Comparison of ENCODE assay signal across 8 cellular contexts in the genomic region with DNA sequence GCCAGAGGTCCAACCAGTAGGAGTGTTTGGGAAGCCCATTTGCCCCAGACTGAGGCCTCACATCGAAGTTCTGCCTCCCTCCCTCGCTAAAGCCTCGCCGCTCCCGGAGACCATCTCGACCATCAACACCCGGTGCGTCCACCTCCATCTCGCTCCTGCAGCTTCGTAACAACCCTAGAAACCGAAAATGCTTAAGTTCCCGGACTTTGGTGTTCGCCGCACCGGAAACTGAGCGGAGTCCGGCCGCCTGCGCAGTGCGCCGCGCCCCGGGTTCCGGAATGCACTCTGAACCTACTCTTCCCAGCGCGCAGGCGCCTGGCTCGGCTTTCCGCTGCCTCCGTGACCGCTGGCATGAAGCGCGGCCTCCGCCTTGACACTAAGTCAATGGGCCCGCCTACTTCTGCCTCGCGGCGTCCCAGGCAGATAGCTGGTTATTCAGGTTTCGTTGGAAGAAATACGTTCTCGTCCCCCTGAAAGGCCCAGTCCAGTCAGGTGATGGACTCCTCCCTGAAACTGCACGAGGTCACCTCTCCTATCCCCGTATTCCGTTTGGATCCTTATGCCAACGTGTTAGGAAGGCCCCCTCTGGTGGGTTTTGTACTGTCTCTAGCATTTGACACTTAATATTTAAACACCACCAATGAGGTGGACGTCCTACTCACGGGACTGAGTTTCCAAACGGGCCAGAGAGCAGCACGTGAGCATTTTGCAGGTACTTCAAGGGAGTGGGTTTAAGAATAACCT. TPM values are rescaled to one million over a fixed set of nuclear protein-coding genes. Genes with fewer than 3 reads are reported as not detected.
DNase-seq lines count a peak whose midpoint lies in the region; ATAC-seq, FAIRE-seq and TF ChIP-seq lines count a peak whose summit lies in the region.

No MANE protein-coding gene starts in this region.

- TF ChIP-seq POLR2A in upper lobe of left lung (IDR thresholded peaks at IDR 0.05), result peak in 3 of 4 donors; percentile 85 to 92 (median 86)

- H3K56ac ChIP-seq in H9 (ENCODE audit: insufficient read length, low read depth, low read length), result no peak overlapping the region

- H3K27me3 Mint-ChIP-seq in H9 (ENCODE audit: low read depth), result 0 out of 2 replicates have a peak, but pooled peaks cover 3% of the 10 kb centered on the region

- H3T11ph ChIP-seq in H9 (ENCODE audit: low read length), result no peak overlapping the region

- WGBS in H9 (ENCODE audit: extremely low coverage, insufficient read length, low lambda C conversion rate), result no CpG with 5 or more reads among the region's 49 CpGs
- WGBS in trophoblast cell (ENCODE audit: extremely low coverage, insufficient coverage, insufficient read length), result no CpG with 5 or more reads among the region's 49 CpGs
- WGBS in upper lobe of left lung, 2 donors, result 0 to 1% methylated on average over 5 to 49 of the region's 49 CpGs

- peaks cover 17 to 32% (median 30%) of the 10 kb centered on the region in 3 experiments; a peak in 6 of 7 replicates for H3K36me3 Mint-ChIP-seq in H9 (ENCODE audit: insufficient read depth in 1 of 3, low read depth in 3 of 3)

- no peak overlapping the region for H2BK15ac ChIP-seq in H9 (ENCODE audit: low read depth, low read length)

- H4K91ac ChIP-seq in H9 (ENCODE audit: insufficient read length, low read depth, low read length), result no peak overlapping the region
- peak overlapping the region; percentile 92 for H4K91ac ChIP-seq in trophoblast cell (ENCODE audit: low read depth, low read length)

- no peaks in the 10 kb centered on the region for H3K9me3 ChIP-seq in H9 (ENCODE audit: control insufficient read depth, low read depth, low read length)
- peaks cover 2% of the 10 kb centered on the region for H3K9me3 ChIP-seq in trophoblast cell (ENCODE audit: insufficient read depth, low read depth, low read length)
- no peaks in the 10 kb centered on the region for H3K9me3 ChIP-seq in upper lobe of left lung

- H3K27ac ChIP-seq in H9 (ENCODE audit: insufficient read length, low read depth, low read length) (peak overlapping the region; percentile 71), trophoblast cell (ENCODE audit: low read depth, low read length) (peak overlapping the region; percentile 87), upper lobe of left lung (peak overlapping the region; percentile 92 to 96 (median 94))

- H3K79me1 ChIP-seq in H9 (ENCODE audit: insufficient read depth, low read depth, low read length, poor library complexity, severe bottlenecking) (no peaks in the 10 kb centered on the region), trophoblast cell (ENCODE audit: low read length) (peaks cover 7% of the 10 kb centered on the region)

- peaks cover 3 to 6% of the 10 kb centered on the region in 2 experiments for H3K36me3 ChIP-seq in trophoblast cell (ENCODE audit: control insufficient read depth in 1 of 2, insufficient read depth in 2 of 2, low read length in 2 of 2)
- H3K36me3 ChIP-seq in upper lobe of left lung, result peaks cover 0 to 20% (median 4%) of the 10 kb centered on the region in 4 donors

- H2BK5ac ChIP-seq in H9 (ENCODE audit: insufficient read length, low read length) (no peak overlapping the region), trophoblast cell (ENCODE audit: low read depth, low read length, poor library complexity) (peak overlapping the region; percentile 86)

- H3K4me3 Mint-ChIP-seq in H9, result peak overlapping the region; percentile 93 to 97

- H3K9ac ChIP-seq in H9 (ENCODE audit: extremely low read depth, insufficient read length, low read length) (peak overlapping the region; percentile 93), trophoblast cell (ENCODE audit: low read length) (peak overlapping the region; percentile 71)

- H2AK5ac ChIP-seq in H9 (ENCODE audit: insufficient read length, low read length), result no peak overlapping the region
- no peak overlapping the region for H2AK5ac ChIP-seq in trophoblast cell (ENCODE audit: low read length)

- H2BK20ac ChIP-seq in H9 (ENCODE audit: low read depth, low read length, poor library complexity, severe bottlenecking), result no peak overlapping the region

- H3K18ac ChIP-seq in H9 (ENCODE audit: insufficient read length, low read depth, low read length) (peak overlapping the region; percentile 43), trophoblast cell (ENCODE audit: low read length) (peak overlapping the region; percentile 99)

- H4K20me1 ChIP-seq in H9 (ENCODE audit: control insufficient read depth, insufficient read depth, insufficient read length), result no peaks in the 10 kb centered on the region

- peaks cover 25 to 28% of the 10 kb centered on the region in 2 experiments for H3K4me1 Mint-ChIP-seq in H9

- H3K23me2 ChIP-seq in H9 (ENCODE audit: insufficient read length, low read depth, low read length, poor library complexity, severe bottlenecking), result peaks cover 11% of the 10 kb centered on the region

- peak overlapping the region; percentile 90 for H4K12ac ChIP-seq in trophoblast cell (ENCODE audit: low read depth, low read length)

- H3K4ac ChIP-seq in H9 (ENCODE audit: low read depth, low read length) (no peak overlapping the region), trophoblast cell (ENCODE audit: low read depth, low read length) (peak overlapping the region; percentile 92)

- H2BK120ac ChIP-seq in H9 (ENCODE audit: low read depth, low read length, poor library complexity, severe bottlenecking) (no peak overlapping the region), trophoblast cell (ENCODE audit: insufficient read depth, low read length, poor library complexity) (peak overlapping the region; percentile 91)

- peak overlapping the region; percentile 96 for H3K4me2 ChIP-seq in H9 (ENCODE audit: insufficient read depth, insufficient read length, low read length)
- peak overlapping the region; percentile 79 for H3K4me2 ChIP-seq in trophoblast cell (ENCODE audit: low read length)

- H3K79me2 ChIP-seq in H9 (ENCODE audit: insufficient read depth, low read length), result peaks cover 2% of the 10 kb centered on the region; the same call in 1 of the 2 replicates
- peaks cover 4% of the 10 kb centered on the region for H3K79me2 ChIP-seq in trophoblast cell (ENCODE audit: control insufficient read depth, insufficient read depth, low read length, poor library complexity)

- H2AFZ ChIP-seq in H9 (ENCODE audit: low read length) (no peak overlapping the region), trophoblast cell (ENCODE audit: insufficient read depth, low read length, poor library complexity) (peak overlapping the region; percentile 91)

- H3K27me3 ChIP-seq in H9 (ENCODE audit: insufficient read depth, low read length) (no peaks in the 10 kb centered on the region), trophoblast cell (ENCODE audit: insufficient read depth, low read length) (no peaks in the 10 kb centered on the region), upper lobe of left lung (no peaks in the 10 kb centered on the region)

- peak; percentile 96 for DNase-seq in H9
- peak; percentile 97 for DNase-seq in NAMALWA (ENCODE audit: low spot score)
- DNase-seq in activated effector memory CD4-positive, alpha-beta T cell treated with anti-CD3 and anti-CD28 coated beads, Interleukin-2, amount 50 U/mL, for 16 hours, result peak; percentile 97
- DNase-seq in glomerular visceral epithelial cell (ENCODE audit: extremely low spot score), result peak; percentile 95
- peak; percentile 99 for DNase-seq in trophoblast cell
- peak; percentile 98 for DNase-seq in upper lobe of left lung
- no peak for DNase-seq in DMS79 treated with DMSO at 0.1 percent for 48 hours (lab: John Stamatoyannopoulos, UW)

- TF ChIP-seq EP300 in upper lobe of left lung (IDR thresholded peaks at IDR 0.05), result peak in 1 of 4 donors; percentile 37

- no peak overlapping the region for H4K5ac ChIP-seq in H9 (ENCODE audit: insufficient read length, low read depth, low read length)

- peak overlapping the region; percentile 87 for H3K4me3 ChIP-seq in trophoblast cell (ENCODE audit: low read depth, low read length)
- H3K4me3 ChIP-seq in upper lobe of left lung, result peak overlapping the region; percentile 52 to 77 (median 60)

- peak; percentile 60 for FAIRE-seq in G401.6 (lab: Jason Lieb, UNC)

- H3K14ac ChIP-seq in H9 (ENCODE audit: insufficient read depth, low read length), result peak overlapping the region; percentile 79; the same call in 1 of the 2 replicates
- peak overlapping the region; percentile 94 for H3K14ac ChIP-seq in trophoblast cell (ENCODE audit: low read length)

- TF ChIP-seq CTCF in H9 (conservative IDR thresholded peaks at IDR 0.05) (peak; percentile 35; the same call in 2 of the 3 replicates), upper lobe of left lung (IDR thresholded peaks at IDR 0.05) (peak in 4 of 6 experiments; percentile 1 to 38 (median 22))

- peak; percentile 98 to 99 for ATAC-seq in upper lobe of left lung (ENCODE audit: low FRiP score in 2 of 2)

- no peak overlapping the region for H2BK12ac ChIP-seq in H9 (ENCODE audit: insufficient read length, low read depth, low read length)
- no peak overlapping the region for H2BK12ac ChIP-seq in trophoblast cell (ENCODE audit: low read length)

- H3K4me1 ChIP-seq in H9 (ENCODE audit: insufficient read depth, low read length), result peaks cover 3% of the 10 kb centered on the region; the same call in 1 of the 2 replicates
- peaks cover 5 to 8% of the 10 kb centered on the region in 2 experiments for H3K4me1 ChIP-seq in trophoblast cell (ENCODE audit: control insufficient read depth in 1 of 2, insufficient read depth in 2 of 2, low read length in 2 of 2)
- peaks cover 19 to 28% (median 22%) of the 10 kb centered on the region in 4 donors for H3K4me1 ChIP-seq in upper lobe of left lung

- H4K8ac ChIP-seq in H9 (replicated peaks; ENCODE audit: insufficient read length, low read depth, low read length) (no peak overlapping the region), trophoblast cell (ENCODE audit: low read depth, low read length) (peak overlapping the region; percentile 100)

- peaks cover 0 to 6% of the 10 kb centered on the region in 2 experiments; a peak in 2 of 5 replicates for H3K9me3 Mint-ChIP-seq in H9

- H3K27ac Mint-ChIP-seq in H9, result peak overlapping the region; percentile 90 to 98 (median 98)

- H3K23ac ChIP-seq in H9 (ENCODE audit: insufficient read length, low read depth, low read length), result no peak overlapping the region
- no peak overlapping the region for H3K23ac ChIP-seq in trophoblast cell (ENCODE audit: low read length)

RNA-seq across cellular contexts. Expression of gene FABP2, which starts 21.4 kb away (rescaled TPM):
- total RNA-seq in H9 (2021) (not detected in 2 replicates), upper lobe of left lung (not detected)
- polyA plus RNA-seq in trophoblast cell (2013), result not detected in 2 replicates
